ENCODE assay signal across 1 cellular context in the genomic region with DNA sequence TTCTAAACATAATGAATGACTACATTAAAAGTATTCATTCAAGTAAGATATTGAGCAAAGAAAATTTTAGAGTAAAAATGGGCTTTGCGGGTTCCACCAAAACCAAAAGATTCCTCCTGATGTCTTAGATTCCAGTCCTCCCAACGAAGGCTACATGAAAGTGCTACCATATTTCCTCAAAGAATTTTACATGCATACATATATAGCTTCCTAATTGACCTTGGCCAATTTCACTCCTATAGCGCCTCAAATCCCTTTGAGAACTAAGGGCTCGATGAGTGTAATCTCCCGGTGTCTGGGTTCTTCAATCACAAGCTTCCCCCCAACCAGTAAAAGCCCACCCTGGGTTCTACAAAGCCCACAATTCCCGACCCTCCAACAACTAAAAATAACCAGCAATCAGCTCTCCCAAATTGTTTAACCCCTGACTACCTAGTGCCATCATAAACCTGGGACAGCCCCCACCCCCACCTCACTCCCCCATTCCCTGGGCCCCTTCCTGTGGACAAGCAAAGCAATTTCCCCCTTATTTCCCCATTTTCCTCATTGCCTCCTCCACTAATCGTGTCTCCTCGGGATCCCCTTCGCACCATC.
TF ChIP-seq lines count a peak whose summit lies in the region.

No MANE protein-coding gene starts in this region.

TF ChIP-seq in endothelial cell of umbilical vein, 7 proteins besides CTCF, POLR2A, EP300 and RAD21 (continued from another document):
- TF ChIP-seq POLR2AphosphoS5 (IDR thresholded peaks at IDR 0.05; ENCODE audit: insufficient read depth, low read depth, low read length) (no peak), JUN (IDR thresholded peaks at IDR 0.05; ENCODE audit: borderline replicate concordance, insufficient read depth, insufficient read length, low read depth) (no peak), EZH2 (IDR thresholded peaks at IDR 0.05; ENCODE audit: borderline replicate concordance, low read depth, low read length, severe bottlenecking) (no peak)
- TF ChIP-seq, protein P1, sequence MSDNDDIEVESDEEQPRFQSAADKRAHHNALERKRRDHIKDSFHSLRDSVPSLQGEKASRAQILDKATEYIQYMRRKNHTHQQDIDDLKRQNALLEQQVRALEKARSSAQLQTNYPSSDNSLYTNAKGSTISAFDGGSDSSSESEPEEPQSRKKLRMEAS (IDR thresholded peaks at IDR 0.05; ENCODE audit: insufficient read depth, insufficient read length) = no peak
